25 cellular contexts compared by ENCODE assay signal in genomic region chr2:113796592-113797180, GRCh38. TPM values are rescaled to one million over a fixed set of nuclear protein-coding genes. Genes with fewer than 3 reads are reported as not detected.
A peak's percentile ranks its signal among the peaks of the same experiment; 100 is the strongest.
DNase-seq lines count a peak whose midpoint lies in the region; ATAC-seq, FAIRE-seq and TF ChIP-seq lines count a peak whose summit lies in the region.
"Had no signal": no experiment of that assay in that cellular context is flagged by ENCODE, and none has a peak within 500 bp of the region (broad histone marks: within the 10 kb centered on the region; RNA-seq: fewer than 3 reads in every experiment).

No MANE protein-coding gene starts in this region.

- BruUV-seq in PC-9 (replicated peaks; lab: Mats Ljungman, UMichigan): no TSS peak

- H3K9me2 ChIP-seq in PC-9 (ENCODE audit: insufficient read depth): no peaks in the 10 kb centered on the region

- H3K4me1 Mint-ChIP-seq in mesothelial cell of epicardium: peaks cover 16% of the 10 kb centered on the region

- TF ChIP-seq CTCF in PC-9 (conservative IDR thresholded peaks at IDR 0.05) (no peak), mesothelial cell of epicardium (IDR thresholded peaks at IDR 0.05; ENCODE audit: unreplicated experiment) (no peak)

- H2AFZ ChIP-seq in PC-9: 0 out of 2 replicates have a peak overlapping the region, but pooled peaks have one; percentile 16
- H2AFZ ChIP-seq: GM23338 had no signal

- no peaks in the 10 kb centered on the region for H4K20me1 ChIP-seq in PC-9 (ENCODE audit: insufficient read depth)
- H4K20me1 ChIP-seq: BLaER1 treated with 17β-estradiol and CSF1 and Interleukin-3, amounts not matched to agents 10 nM and 100 nM had no signal

- H3K4me3 Mint-ChIP-seq in mesothelial cell of epicardium: no peak overlapping the region
- H3K4me3 Mint-ChIP-seq: CD14-positive monocyte; CD4-positive, alpha-beta T cell; CD8-positive, alpha-beta memory T cell; GM23338; H9; HFFc6 had no signal

- no peaks in the 10 kb centered on the region for H3K9me3 Mint-ChIP-seq in mesothelial cell of epicardium
- H3K9me3 Mint-ChIP-seq: CD4-positive, alpha-beta T cell; CD8-positive, alpha-beta memory T cell; GM23338; H9; HFFc6 had no signal

- no peaks in the 10 kb centered on the region for H3K27me3 ChIP-seq in PC-9 (ENCODE audit: insufficient read depth, low read depth)
- H3K27me3 ChIP-seq in small intestine (ENCODE audit: control insufficient read depth in 2 of 2, insufficient read depth in 2 of 2, low read length in 2 of 2): no peaks in the 10 kb centered on the region
- H3K27me3 ChIP-seq: BE2C; BLaER1 treated with 17β-estradiol and CSF1 and Interleukin-3, amounts not matched to agents 10 nM and 100 nM had no signal

- no peak for FAIRE-seq in small intestine (lab: Jason Lieb, UNC)
- FAIRE-seq: A549, G401.6, GM12892, GM19239 had no signal

- H3K27ac Mint-ChIP-seq in mesothelial cell of epicardium: peak overlapping the region; percentile 50
- H3K27ac Mint-ChIP-seq: CD14-positive monocyte; CD4-positive, alpha-beta T cell; CD8-positive, alpha-beta memory T cell; GM23338; H9; HFFc6 had no signal

- no peak overlapping the region for H3K4me3 ChIP-seq in PC-9
- no peak overlapping the region for H3K4me3 ChIP-seq in small intestine (ENCODE audit: low read depth in 1 of 2, low read length in 2 of 2)
- H3K4me3 ChIP-seq: A549; BLaER1 treated with 17β-estradiol and CSF1 and Interleukin-3, amounts not matched to agents 10 nM and 100 nM; GM23338 had no signal

- no peaks in the 10 kb centered on the region for H3K36me3 Mint-ChIP-seq in mesothelial cell of epicardium
- H3K36me3 Mint-ChIP-seq: CD14-positive monocyte; CD8-positive, alpha-beta memory T cell had no signal

- intact Hi-C loops in PC-9 (cut with micrococcal nuclease; ENCODE audit: unreplicated experiment): loop anchor here (5.0 kb wide), 1 partner anchor 39 kb away; the partner anchor contains the start of gene SLC35F5

- no peaks in the 10 kb centered on the region for H3K79me2 ChIP-seq in PC-9 (ENCODE audit: low read depth)

- POLR2A ChIA-PET in PC-9 (lab: Charles Lee; ENCODE audit: unreplicated experiment): no interaction called here

- no peak overlapping the region for H3K4me2 ChIP-seq in PC-9
- H3K4me2 ChIP-seq: A549; BLaER1 treated with 17β-estradiol and CSF1 and Interleukin-3, amounts not matched to agents 10 nM and 100 nM; GM23338 had no signal

- peak; percentile 8 for DNase-seq in ELF-1 (ENCODE audit: low read depth, low spot score)
- DNase-seq in PC-9: no peak
- DNase-seq in mesothelial cell of epicardium (ENCODE audit: low spot score in 2 of 2, unreplicated experiment in 2 of 2): no peak
- peak; percentile 48 for DNase-seq in small intestine
- DNase-seq in T-helper 2 cell: no peak
- DNase-seq: 8988T; ACHN; AML-193; BE2C; Calu3; CD4-positive, alpha-beta T cell; CD8-positive, alpha-beta memory T cell; DMS53; DMS79 treated with DMSO at 0.1 percent for 48 hours; H9; HFFc6 had no signal

- CTCF ChIA-PET in PC-9 (lab: Charles Lee): no interaction called here

- no peaks in the 10 kb centered on the region for H3K27me3 Mint-ChIP-seq in mesothelial cell of epicardium (ENCODE audit: low read depth)
- H3K27me3 Mint-ChIP-seq: CD4-positive, alpha-beta T cell had no signal

- WGBS in small intestine, 3 donors: 27 to 59% (median 47%) methylated on average over 6 of the region's 6 CpGs

- no peaks in the 10 kb centered on the region for H3F3A ChIP-seq in PC-9 (ENCODE audit: insufficient read depth, low read depth)

- no peak overlapping the region for H3K27ac ChIP-seq in PC-9
- no peak overlapping the region for H3K27ac ChIP-seq in small intestine (ENCODE audit: low read depth in 1 of 2, low read length in 1 of 2)
- H3K27ac ChIP-seq: BLaER1 treated with 17β-estradiol and CSF1 and Interleukin-3, amounts not matched to agents 10 nM and 100 nM had no signal

- H3K4me1 ChIP-seq in PC-9 (replicated peaks; ENCODE audit: insufficient read depth) (no peaks in the 10 kb centered on the region), small intestine (ENCODE audit: control insufficient read depth in 2 of 2, insufficient read depth in 1 of 2, low read depth in 1 of 2, low read length in 1 of 2) (no peaks in the 10 kb centered on the region)
- H3K4me1 ChIP-seq: BE2C had no signal

- no peak for ATAC-seq in GM21526 (IDR thresholded peaks at IDR 0.05; ENCODE audit: low FRiP score, unreplicated experiment)
- ATAC-seq in GM21529 (IDR thresholded peaks at IDR 0.05; ENCODE audit: unreplicated experiment): no peak
- ATAC-seq: GM23338 had no signal

- H3K9me3 ChIP-seq in PC-9 (ENCODE audit: insufficient read depth, low read depth) (no peaks in the 10 kb centered on the region), small intestine (ENCODE audit: control insufficient read depth, low read depth) (no peaks in the 10 kb centered on the region)
- H3K9me3 ChIP-seq: A549; BE2C; BLaER1 treated with 17β-estradiol and CSF1 and Interleukin-3, amounts not matched to agents 10 nM and 100 nM had no signal

- H3K36me3 ChIP-seq in PC-9 (ENCODE audit: low read depth): no peaks in the 10 kb centered on the region
- no peaks in the 10 kb centered on the region for H3K36me3 ChIP-seq in small intestine (ENCODE audit: control insufficient read depth in 2 of 2, insufficient read depth in 2 of 2, low read length in 2 of 2)
- H3K36me3 ChIP-seq: BE2C; BLaER1 treated with 17β-estradiol and CSF1 and Interleukin-3, amounts not matched to agents 10 nM and 100 nM had no signal

RNA-seq across cellular contexts. Expression of gene SLC35F5, which starts 40.2 kb away (rescaled TPM):
- 41.6 and 43.5 TPM in 2 replicates for total RNA-seq in PC-9 (2021)
- total RNA-seq in mesothelial cell of epicardium: 57.5 to 64.4 TPM (median 58.9 TPM) in 3 replicates
- 10 to 100 TPM; 12.7 to 23.0 (median 16.3) TPM for polyA plus RNA-seq in small intestine

Comparison
In these comparisons a context has a peak if more than half of its experiments do, and no peak if none do; other contexts are left out.
1. DNase-seq: peak in ELF-1 (single experiment) and small intestine (single experiment); none in PC-9 (0 of 2), mesothelial cell of epicardium (0 of 2) and T-helper 2 cell (0 of 5).